In genomic region chr4:87409420-87409939, GRCh38 we compare ENCODE assay signal across 1 cellular context.
TF ChIP-seq lines count a peak whose summit lies in the region.

No MANE protein-coding gene starts in this region.

TF ChIP-seq in HepG2, 621 proteins besides CTCF, POLR2A, EP300 and RAD21 (continued from another document and continues in another):
- TF ChIP-seq FUBP1 (CRISPR knock-in tag; IDR thresholded peaks at IDR 0.05; ENCODE audit: borderline replicate concordance) (no peak), ESRRA (CRISPR knock-in tag; IDR thresholded peaks at IDR 0.05; ENCODE audit: low read depth) (no peak), ZNF264 (CRISPR knock-in tag; IDR thresholded peaks at IDR 0.05) (0 out of 2 replicates have a peak, but pooled peaks have one; percentile 27), NCOR1 (IDR thresholded peaks at IDR 0.05; ENCODE audit: borderline replicate concordance, low read length) (no peak), ETV5 (CRISPR knock-in tag; IDR thresholded peaks at IDR 0.05; ENCODE audit: borderline replicate concordance) (peak; percentile 70; the same call in 1 of the 2 replicates), POGZ (CRISPR knock-in tag; IDR thresholded peaks at IDR 0.05) (peak; percentile 37; the same call in 1 of the 2 replicates), GATAD2A (CRISPR knock-in tag; IDR thresholded peaks at IDR 0.05) (peak; percentile 66; the same call in 1 of the 2 replicates), RERE (CRISPR knock-in tag; IDR thresholded peaks at IDR 0.05; ENCODE audit: low read depth) (peak; percentile 87; the same call in 1 of the 2 replicates), SNAPC4 (CRISPR knock-in tag; IDR thresholded peaks at IDR 0.05) (no peak), AHDC1 (CRISPR knock-in tag; IDR thresholded peaks at IDR 0.05; ENCODE audit: borderline replicate concordance) (peak; percentile 59; the same call in 1 of the 2 replicates), ZSCAN25 (CRISPR knock-in tag; IDR thresholded peaks at IDR 0.05) (no peak), THAP11 (CRISPR knock-in tag; IDR thresholded peaks at IDR 0.05) (peak; percentile 27; the same call in 1 of the 2 replicates), NFIC (IDR thresholded peaks at IDR 0.05; ENCODE audit: low read length) (peak; percentile 86), NR2F6 (IDR thresholded peaks at IDR 0.05) (peak; percentile 95), NR2F6 (CRISPR knock-in tag; IDR thresholded peaks at IDR 0.05) (peak; percentile 94), ISL2 (CRISPR knock-in tag; IDR thresholded peaks at IDR 0.05) (peak; percentile 86), ZNF331 (CRISPR knock-in tag; IDR thresholded peaks at IDR 0.05) (peak; percentile 59; the same call in 1 of the 2 replicates), HOMEZ (CRISPR knock-in tag; IDR thresholded peaks at IDR 0.05; ENCODE audit: low read depth) (0 out of 2 replicates have a peak, but pooled peaks have one; percentile 25), FOXJ3 (CRISPR knock-in tag; IDR thresholded peaks at IDR 0.05; ENCODE audit: borderline replicate concordance) (peak; percentile 72; the same call in 1 of the 2 replicates), SALL1 (CRISPR knock-in tag; IDR thresholded peaks at IDR 0.05) (peak; percentile 72; the same call in 1 of the 2 replicates), KAT8 (CRISPR knock-in tag; IDR thresholded peaks at IDR 0.05) (0 out of 2 replicates have a peak, but pooled peaks have one; percentile 28), TFAP4 (IDR thresholded peaks at IDR 0.05; ENCODE audit: borderline replicate concordance, low read depth) (no peak), FOXP1 (IDR thresholded peaks at IDR 0.05) (no peak), FOXP1 (CRISPR knock-in tag; IDR thresholded peaks at IDR 0.05) (peak; percentile 75; the same call in 1 of the 2 replicates), BCL6 (CRISPR knock-in tag; IDR thresholded peaks at IDR 0.05) (peak; percentile 73), HMGXB4 (CRISPR knock-in tag; IDR thresholded peaks at IDR 0.05; ENCODE audit: borderline replicate concordance in 1 of 2, low read depth in 1 of 2) (peak in 1 of 2 experiments; percentile 27; a peak in 1 of 4 replicates), RARG (CRISPR knock-in tag; IDR thresholded peaks at IDR 0.05; ENCODE audit: low read depth) (no peak), GATA4 (IDR thresholded peaks at IDR 0.05; ENCODE audit: borderline replicate concordance, low read depth) (peak; percentile 95), FOXO1 (CRISPR knock-in tag; IDR thresholded peaks at IDR 0.05) (peak; percentile 67), ZNF34 (CRISPR knock-in tag; IDR thresholded peaks at IDR 0.05; ENCODE audit: borderline replicate concordance) (no peak), HHEX (CRISPR knock-in tag; IDR thresholded peaks at IDR 0.05) (peak; percentile 19; the same call in 1 of the 2 replicates), REL (CRISPR knock-in tag; conservative IDR thresholded peaks at IDR 0.05) (0 out of 2 replicates have a peak, but pooled peaks have one; percentile 40), CHD4 (IDR thresholded peaks at IDR 0.05; ENCODE audit: borderline replicate concordance, low read length) (peak; percentile 32; the same call in 1 of the 2 replicates), PITX1 (CRISPR knock-in tag; IDR thresholded peaks at IDR 0.05) (peak; percentile 59; the same call in 1 of the 2 replicates), MXD3 (CRISPR knock-in tag; IDR thresholded peaks at IDR 0.05) (no peak)
